Comparison of ENCODE assay signal across 14 cellular contexts in the genomic region with DNA sequence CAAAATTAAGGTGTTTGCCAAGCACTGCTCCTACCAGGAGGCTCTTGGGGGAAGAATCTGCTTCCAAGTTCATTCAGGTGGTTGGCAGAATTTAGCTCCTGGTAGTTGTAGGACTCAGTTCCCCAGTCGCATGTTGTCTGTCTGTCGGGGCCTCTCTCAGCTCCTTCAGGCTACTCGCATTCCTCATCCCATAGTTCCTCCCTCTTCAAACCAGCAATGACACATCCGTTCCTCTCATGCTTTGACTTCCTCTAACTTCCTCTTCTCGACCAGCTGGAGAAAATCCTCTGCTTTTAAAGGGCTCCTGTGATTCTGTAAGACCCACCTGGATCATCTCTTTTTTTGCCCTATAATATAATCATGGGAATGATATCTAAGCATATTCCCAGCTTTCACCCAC.
DNase-seq lines count a peak whose midpoint lies in the region; ATAC-seq, FAIRE-seq and TF ChIP-seq lines count a peak whose summit lies in the region.
"Had no signal": no experiment of that assay in that cellular context is flagged by ENCODE, and none has a peak within 500 bp of the region (broad histone marks: within the 10 kb centered on the region; RNA-seq: fewer than 3 reads in every experiment).

No MANE protein-coding gene starts in this region.

- H3K27ac ChIP-seq in BLaER1 treated with 17β-estradiol and CSF1 and Interleukin-3, amounts not matched to agents 10 nM and 100 nM, result no peak overlapping the region; a peak in 2 of 22 replicates
- H3K27ac ChIP-seq in astrocyte (ENCODE audit: low read depth, low read length), result no peak overlapping the region
- H3K27ac ChIP-seq: spleen had no signal

- H3K9me3 Mint-ChIP-seq in astrocyte (ENCODE audit: unreplicated experiment), result no peaks in the 10 kb centered on the region
- H3K9me3 Mint-ChIP-seq: activated B cell treated with CpG ODN at 0.5 μM for 24 hours had no signal

- H3K79me2 ChIP-seq in astrocyte (ENCODE audit: insufficient read depth, low read length), result no peaks in the 10 kb centered on the region

- H3K36me3 ChIP-seq in BLaER1 treated with 17β-estradiol and CSF1 and Interleukin-3, amounts not matched to agents 10 nM and 100 nM, result no peaks in the 10 kb centered on the region
- H3K36me3 ChIP-seq in astrocyte (ENCODE audit: insufficient read depth, low read length), result no peaks in the 10 kb centered on the region
- H3K36me3 ChIP-seq: spleen had no signal

- ATAC-seq in T-helper 17 cell, result no peak
- ATAC-seq in HG03432 (IDR thresholded peaks at IDR 0.05; ENCODE audit: unreplicated experiment), result no peak

- H3K9me3 ChIP-seq in BLaER1 treated with 17β-estradiol and CSF1 and Interleukin-3, amounts not matched to agents 10 nM and 100 nM (replicated peaks in 1 of 11), result peaks cover 0 to 5% (median 0%) of the 10 kb centered on the region in 11 experiments; a peak in 2 of 22 replicates
- H3K9me3 ChIP-seq in astrocyte (ENCODE audit: insufficient read depth, low read depth, low read length) (no peaks in the 10 kb centered on the region), T-helper 17 cell (ENCODE audit: control insufficient read depth, low read length, poor library complexity, severe bottlenecking) (no peaks in the 10 kb centered on the region)
- H3K9me3 ChIP-seq: spleen had no signal

- no peaks in the 10 kb centered on the region for H3K36me3 Mint-ChIP-seq in astrocyte (ENCODE audit: low read depth, unreplicated experiment)
- peaks cover 2% of the 10 kb centered on the region for H3K36me3 Mint-ChIP-seq in T-helper 17 cell (ENCODE audit: low read depth)

- H3K9ac ChIP-seq in BLaER1 treated with 17β-estradiol and CSF1 and Interleukin-3, amounts not matched to agents 10 nM and 100 nM, result no peak overlapping the region; a peak in 1 of 22 replicates
- H3K9ac ChIP-seq in astrocyte (ENCODE audit: low read length), result no peak overlapping the region

- peak overlapping the region; percentile 61 to 77 (median 71) for H3K4me2 ChIP-seq in BLaER1 treated with 17β-estradiol and CSF1 and Interleukin-3, amounts not matched to agents 10 nM and 100 nM
- peak overlapping the region; percentile 44 for H3K4me2 ChIP-seq in astrocyte (ENCODE audit: low read length)

- no peak overlapping the region for H3K4me3 ChIP-seq in BLaER1 treated with 17β-estradiol and CSF1 and Interleukin-3, amounts not matched to agents 10 nM and 100 nM
- H3K4me3 ChIP-seq in astrocyte (ENCODE audit: insufficient read depth, low read depth, low read length), result no peak overlapping the region
- H3K4me3 ChIP-seq: spleen had no signal

- H3K27me3 ChIP-seq in BLaER1 treated with 17β-estradiol and CSF1 and Interleukin-3, amounts not matched to agents 10 nM and 100 nM, result no peaks in the 10 kb centered on the region
- H3K27me3 ChIP-seq in astrocyte (ENCODE audit: insufficient read depth, low read length), result peaks cover 3% of the 10 kb centered on the region

- TF ChIP-seq CTCF in astrocyte (IDR thresholded peaks at IDR 0.05; ENCODE audit: insufficient read depth, low read depth, low read length), result no peak

- H4K20me1 ChIP-seq in BLaER1 treated with 17β-estradiol and CSF1 and Interleukin-3, amounts not matched to agents 10 nM and 100 nM, result no peaks in the 10 kb centered on the region
- H4K20me1 ChIP-seq in astrocyte (ENCODE audit: insufficient read depth, low read length), result no peaks in the 10 kb centered on the region

- H3K27me3 Mint-ChIP-seq in astrocyte (ENCODE audit: low read depth, unreplicated experiment) (no peaks in the 10 kb centered on the region), T-helper 17 cell (peaks cover 38% of the 10 kb centered on the region)

- DNase-seq in HS-5 (ENCODE audit: low read depth) (peak; percentile 23), astrocyte (ENCODE audit: low read depth) (no peak), kidney tubule cell (ENCODE audit: low spot score) (peak; percentile 17), T-helper 17 cell (no peak), iPS-NIHi11 (ENCODE audit: low spot score) (no peak)
- DNase-seq in activated naive CD4-positive, alpha-beta T cell (lab: John Stamatoyannopoulos, UW), result no peak
- DNase-seq: activated B cell treated with CpG ODN at 0.5 μM for 24 hours, activated gamma-delta T cell treated with Interleukin-2 at 50 U/mL for 16 hours, DMS79 treated with DMSO at 0.1 percent for 48 hours, NCI-H1092, spleen had no signal

- peak overlapping the region; percentile 44 for H2AFZ ChIP-seq in astrocyte (ENCODE audit: low read depth, low read length)

- H3K4me3 Mint-ChIP-seq in astrocyte (ENCODE audit: unreplicated experiment) (no peak overlapping the region), T-helper 17 cell (no peak overlapping the region)
- H3K4me3 Mint-ChIP-seq: activated B cell treated with CpG ODN at 0.5 μM for 24 hours, B cell had no signal

- peak; percentile 67 for FAIRE-seq in astrocyte (lab: Jason Lieb, UNC)

- H3K4me1 ChIP-seq in BLaER1 treated with 17β-estradiol and CSF1 and Interleukin-3, amounts not matched to agents 10 nM and 100 nM, result peaks cover 17 to 34% (median 19%) of the 10 kb centered on the region in 10 experiments
- H3K4me1 ChIP-seq in astrocyte (ENCODE audit: insufficient read depth, low read length), result no peaks in the 10 kb centered on the region

- H3K4me1 Mint-ChIP-seq in astrocyte (ENCODE audit: low read depth, unreplicated experiment), result peaks cover 24% of the 10 kb centered on the region
- H3K4me1 Mint-ChIP-seq in T-helper 17 cell, result no peaks in the 10 kb centered on the region
- H3K4me1 Mint-ChIP-seq: activated B cell treated with CpG ODN at 0.5 μM for 24 hours, B cell had no signal

- H3K27ac Mint-ChIP-seq in astrocyte (ENCODE audit: unreplicated experiment) (peak overlapping the region; percentile 3), T-helper 17 cell (no peak overlapping the region)
- H3K27ac Mint-ChIP-seq: activated B cell treated with CpG ODN at 0.5 μM for 24 hours, B cell had no signal

Comparison
In these comparisons a context has a peak if more than half of its experiments do, and no peak if none do; other contexts are left out.
1. DNase-seq: peak in HS-5 (single experiment) and kidney tubule cell (single experiment); none in astrocyte (single experiment), T-helper 17 cell (0 of 3), activated naive CD4-positive, alpha-beta T cell (0 of 4) and iPS-NIHi11 (single experiment).